19 cellular contexts compared by ENCODE assay signal in the genomic region with DNA sequence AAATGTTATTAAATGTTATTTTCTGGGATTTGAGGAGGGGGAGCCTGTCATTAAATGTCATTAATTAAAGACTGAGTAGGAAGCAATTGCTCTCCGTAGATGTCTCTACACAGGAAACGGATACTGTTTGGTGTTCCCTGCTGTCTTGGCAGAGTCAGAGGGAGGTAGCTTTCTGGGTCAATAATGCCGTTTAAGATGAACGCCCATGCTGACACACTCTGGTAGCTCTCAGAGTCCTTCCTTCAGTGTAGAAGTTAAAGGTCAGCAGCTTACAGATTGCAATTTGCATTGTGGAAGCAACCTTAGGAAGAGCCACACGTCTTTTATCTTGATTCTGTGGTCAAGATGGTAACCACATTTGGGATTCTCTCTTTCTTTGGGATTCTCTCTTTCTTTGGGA.
A peak's percentile ranks its signal among the peaks of the same experiment; 100 is the strongest.
DNase-seq lines count a peak whose midpoint lies in the region; ATAC-seq and TF ChIP-seq lines count a peak whose summit lies in the region.
"Had no signal": no experiment of that assay in that cellular context is flagged by ENCODE, and none has a peak within 500 bp of the region (broad histone marks: within the 10 kb centered on the region; RNA-seq: fewer than 3 reads in every experiment).

No MANE protein-coding gene starts in this region.

- TF ChIP-seq CTCF in choroid plexus epithelial cell (conservative IDR thresholded peaks at IDR 0.05; ENCODE audit: low read depth, low read length) = no peak
- TF ChIP-seq CTCF in nephron (IDR thresholded peaks at IDR 0.05; ENCODE audit: unreplicated experiment in 3 of 3) = no peak

- in situ Hi-C loops in G401 (cut with HindIII; ENCODE audit: low sequenced_read_pairs) = no loop called here

- no peak overlapping the region for H3K4me3 ChIP-seq in choroid plexus epithelial cell (ENCODE audit: low read depth, low read length)
- H3K4me3 ChIP-seq: GM23338 had no signal

- peak overlapping the region; percentile 20 to 50 (median 42) for H3K27ac Mint-ChIP-seq in nephron
- H3K27ac Mint-ChIP-seq: CD8-positive, alpha-beta memory T cell; GM23338 had no signal

- DNase-seq in G401 (ENCODE audit: low spot score) (peak; percentile 32), NCI-H146 treated with DMSO at 0.1 percent for 48 hours (lab: John Stamatoyannopoulos, UW; ENCODE audit: unreplicated experiment) (peak; percentile 26), choroid plexus epithelial cell (ENCODE audit: low read depth) (peak; percentile 26), NCI-H1105 treated with DMSO at 0.1 percent for 48 hours (lab: John Stamatoyannopoulos, UW) (no peak), NCI-H774 (lab: John Stamatoyannopoulos, UW) (no peak)
- DNase-seq: ACHN; BE2C; C1 segment of cervical spinal cord; CD4-positive, CD25-positive, alpha-beta regulatory T cell; CD8-positive, alpha-beta memory T cell; COR-L47; DMS 273 treated with DMSO at 0.1 percent for 48 hours; DMS53; DND-41; EL; HCEC 1CT had no signal

- H3K9me3 Mint-ChIP-seq in nephron = no peaks in the 10 kb centered on the region
- H3K9me3 Mint-ChIP-seq: GM23338 had no signal

- no peaks in the 10 kb centered on the region for H3K36me3 Mint-ChIP-seq in nephron (ENCODE audit: low read depth)
- H3K36me3 Mint-ChIP-seq: CD4-positive, CD25-positive, alpha-beta regulatory T cell; CD8-positive, alpha-beta memory T cell had no signal

- no peak for ATAC-seq in HG02623 (IDR thresholded peaks at IDR 0.05; ENCODE audit: unreplicated experiment)
- ATAC-seq: GM23338 had no signal

- peaks cover 10% of the 10 kb centered on the region for H3K27me3 Mint-ChIP-seq in nephron (ENCODE audit: low read depth)
- H3K27me3 Mint-ChIP-seq: CD4-positive, CD25-positive, alpha-beta regulatory T cell; CD8-positive, alpha-beta memory T cell had no signal

- peaks cover 71% of the 10 kb centered on the region for H3K4me1 Mint-ChIP-seq in nephron
- H3K4me1 Mint-ChIP-seq: CD4-positive, CD25-positive, alpha-beta regulatory T cell; CD8-positive, alpha-beta memory T cell; GM23338 had no signal

- H3K4me3 Mint-ChIP-seq in nephron = no peak overlapping the region
- H3K4me3 Mint-ChIP-seq: CD4-positive, CD25-positive, alpha-beta regulatory T cell; CD8-positive, alpha-beta memory T cell; GM23338 had no signal

Comparison
In these comparisons a context has a peak if more than half of its experiments do, and no peak if none do; other contexts are left out.
1. DNase-seq: peak in G401 (single experiment), NCI-H146 treated with DMSO at 0.1 percent for 48 hours (single experiment) and choroid plexus epithelial cell (single experiment); none in NCI-H1105 treated with DMSO at 0.1 percent for 48 hours (single experiment) and NCI-H774 (single experiment).